In the genomic region with DNA sequence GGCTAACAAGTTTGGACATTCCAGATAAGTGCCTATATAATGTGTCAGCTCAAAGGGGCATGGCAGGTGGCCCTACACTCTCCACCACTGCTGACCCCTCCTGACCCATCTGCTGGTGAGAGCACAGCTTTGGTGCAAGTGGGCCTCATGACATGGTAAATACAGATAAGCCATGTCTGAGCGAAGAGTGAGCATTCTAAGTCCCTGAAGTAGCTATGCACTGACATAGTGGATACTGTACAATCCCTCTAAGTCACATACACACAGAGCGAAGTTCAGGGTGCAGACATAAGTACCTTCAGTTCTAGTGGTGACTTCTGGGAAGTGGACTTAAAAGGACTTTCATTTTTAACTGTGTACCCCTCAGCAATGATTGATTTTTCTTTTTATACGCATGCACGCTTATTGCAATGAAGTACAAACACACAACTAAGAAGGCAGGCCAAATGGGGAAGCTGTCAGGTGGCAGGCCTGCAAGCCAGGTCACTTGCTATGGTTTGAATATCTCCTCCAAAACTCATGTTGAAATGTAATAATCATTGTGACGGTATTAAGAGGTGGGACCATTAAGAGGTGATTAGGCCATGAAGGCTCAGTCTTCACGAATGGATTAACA, we compare ENCODE assay signal across 1 cellular context.
TF ChIP-seq lines count a peak whose summit lies in the region.

No MANE protein-coding gene starts in this region.

TF ChIP-seq in HepG2, 621 proteins besides CTCF, POLR2A, EP300 and RAD21 (continued from another document):
- TF ChIP-seq ZNF318 (CRISPR knock-in tag; IDR thresholded peaks at IDR 0.05) (no peak), ZBTB42 (CRISPR knock-in tag; IDR thresholded peaks at IDR 0.05) (no peak), SSRP1 (CRISPR knock-in tag; IDR thresholded peaks at IDR 0.05) (no peak), BRCA1 (CRISPR knock-in tag; IDR thresholded peaks at IDR 0.05) (no peak), IRF1 (CRISPR knock-in tag; IDR thresholded peaks at IDR 0.05; ENCODE audit: low read depth) (no peak), MXD1 (CRISPR knock-in tag; IDR thresholded peaks at IDR 0.05) (no peak), ZNF331 (CRISPR knock-in tag; IDR thresholded peaks at IDR 0.05) (peak; percentile 54; the same call in 1 of the 2 replicates), ZFAT (CRISPR knock-in tag; conservative IDR thresholded peaks at IDR 0.05) (no peak), PAXIP1 (CRISPR knock-in tag; conservative IDR thresholded peaks at IDR 0.05) (peak; percentile 85), NFIC (IDR thresholded peaks at IDR 0.05; ENCODE audit: low read length) (no peak), ATM (IDR thresholded peaks at IDR 0.05; ENCODE audit: borderline replicate concordance) (no peak), ZNF691 (CRISPR knock-in tag; IDR thresholded peaks at IDR 0.05; ENCODE audit: borderline replicate concordance, low read depth) (0 out of 2 replicates have a peak, but pooled peaks have one; percentile 35), ZBTB8A (CRISPR knock-in tag; IDR thresholded peaks at IDR 0.05; ENCODE audit: borderline replicate concordance, low read depth) (no peak), ZSCAN12 (CRISPR knock-in tag; IDR thresholded peaks at IDR 0.05) (no peak), ZNF383 (CRISPR knock-in tag; IDR thresholded peaks at IDR 0.05; ENCODE audit: borderline replicate concordance) (no peak), DPF2 (CRISPR knock-in tag; IDR thresholded peaks at IDR 0.05; ENCODE audit: borderline replicate concordance, low read depth) (0 out of 2 replicates have a peak, but pooled peaks have one; percentile 15), MIER3 (CRISPR knock-in tag; IDR thresholded peaks at IDR 0.05; ENCODE audit: borderline replicate concordance) (no peak), ZSCAN9 (CRISPR knock-in tag; IDR thresholded peaks at IDR 0.05; ENCODE audit: borderline replicate concordance) (no peak), ZNF460 (CRISPR knock-in tag; IDR thresholded peaks at IDR 0.05; ENCODE audit: borderline replicate concordance) (no peak), ISL2 (CRISPR knock-in tag; IDR thresholded peaks at IDR 0.05) (no peak), TMF1 (CRISPR knock-in tag; IDR thresholded peaks at IDR 0.05; ENCODE audit: low read depth) (no peak)
- TF ChIP-seq, protein P1, sequence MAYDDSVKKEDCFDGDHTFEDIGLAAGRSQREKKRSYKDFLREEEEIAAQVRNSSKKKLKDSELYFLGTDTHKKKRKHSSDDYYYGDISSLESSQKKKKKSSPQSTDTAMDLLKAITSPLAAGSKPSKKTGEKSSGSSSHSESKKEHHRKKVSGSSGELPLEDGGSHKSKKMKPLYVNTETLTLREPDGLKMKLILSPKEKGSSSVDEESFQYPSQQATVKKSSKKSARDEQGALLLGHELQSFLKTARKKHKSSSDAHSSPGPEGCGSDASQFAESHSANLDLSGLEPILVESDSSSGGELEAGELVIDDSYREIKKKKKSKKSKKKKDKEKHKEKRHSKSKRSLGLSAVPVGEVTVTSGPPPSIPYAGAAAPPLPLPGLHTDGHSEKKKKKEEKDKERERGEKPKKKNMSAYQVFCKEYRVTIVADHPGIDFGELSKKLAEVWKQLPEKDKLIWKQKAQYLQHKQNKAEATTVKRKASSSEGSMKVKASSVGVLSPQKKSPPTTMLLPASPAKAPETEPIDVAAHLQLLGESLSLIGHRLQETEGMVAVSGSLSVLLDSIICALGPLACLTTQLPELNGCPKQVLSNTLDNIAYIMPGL (CRISPR knock-in tag; IDR thresholded peaks at IDR 0.05; ENCODE audit: borderline replicate concordance in 1 of 2, low read depth in 1 of 2), result no peak
- TF ChIP-seq, protein P2, sequence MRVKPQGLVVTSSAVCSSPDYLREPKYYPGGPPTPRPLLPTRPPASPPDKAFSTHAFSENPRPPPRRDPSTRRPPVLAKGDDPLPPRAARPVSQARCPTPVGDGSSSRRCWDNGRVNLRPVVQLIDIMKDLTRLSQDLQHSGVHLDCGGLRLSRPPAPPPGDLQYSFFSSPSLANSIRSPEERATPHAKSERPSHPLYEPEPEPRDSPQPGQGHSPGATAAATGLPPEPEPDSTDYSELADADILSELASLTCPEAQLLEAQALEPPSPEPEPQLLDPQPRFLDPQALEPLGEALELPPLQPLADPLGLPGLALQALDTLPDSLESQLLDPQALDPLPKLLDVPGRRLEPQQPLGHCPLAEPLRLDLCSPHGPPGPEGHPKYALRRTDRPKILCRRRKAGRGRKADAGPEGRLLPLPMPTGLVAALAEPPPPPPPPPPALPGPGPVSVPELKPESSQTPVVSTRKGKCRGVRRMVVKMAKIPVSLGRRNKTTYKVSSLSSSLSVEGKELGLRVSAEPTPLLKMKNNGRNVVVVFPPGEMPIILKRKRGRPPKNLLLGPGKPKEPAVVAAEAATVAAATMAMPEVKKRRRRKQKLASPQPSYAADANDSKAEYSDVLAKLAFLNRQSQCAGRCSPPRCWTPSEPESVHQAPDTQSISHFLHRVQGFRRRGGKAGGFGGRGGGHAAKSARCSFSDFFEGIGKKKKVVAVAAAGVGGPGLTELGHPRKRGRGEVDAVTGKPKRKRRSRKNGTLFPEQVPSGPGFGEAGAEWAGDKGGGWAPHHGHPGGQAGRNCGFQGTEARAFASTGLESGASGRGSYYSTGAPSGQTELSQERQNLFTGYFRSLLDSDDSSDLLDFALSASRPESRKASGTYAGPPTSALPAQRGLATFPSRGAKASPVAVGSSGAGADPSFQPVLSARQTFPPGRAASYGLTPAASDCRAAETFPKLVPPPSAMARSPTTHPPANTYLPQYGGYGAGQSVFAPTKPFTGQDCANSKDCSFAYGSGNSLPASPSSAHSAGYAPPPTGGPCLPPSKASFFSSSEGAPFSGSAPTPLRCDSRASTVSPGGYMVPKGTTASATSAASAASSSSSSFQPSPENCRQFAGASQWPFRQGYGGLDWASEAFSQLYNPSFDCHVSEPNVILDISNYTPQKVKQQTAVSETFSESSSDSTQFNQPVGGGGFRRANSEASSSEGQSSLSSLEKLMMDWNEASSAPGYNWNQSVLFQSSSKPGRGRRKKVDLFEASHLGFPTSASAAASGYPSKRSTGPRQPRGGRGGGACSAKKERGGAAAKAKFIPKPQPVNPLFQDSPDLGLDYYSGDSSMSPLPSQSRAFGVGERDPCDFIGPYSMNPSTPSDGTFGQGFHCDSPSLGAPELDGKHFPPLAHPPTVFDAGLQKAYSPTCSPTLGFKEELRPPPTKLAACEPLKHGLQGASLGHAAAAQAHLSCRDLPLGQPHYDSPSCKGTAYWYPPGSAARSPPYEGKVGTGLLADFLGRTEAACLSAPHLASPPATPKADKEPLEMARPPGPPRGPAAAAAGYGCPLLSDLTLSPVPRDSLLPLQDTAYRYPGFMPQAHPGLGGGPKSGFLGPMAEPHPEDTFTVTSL (CRISPR knock-in tag; IDR thresholded peaks at IDR 0.05; ENCODE audit: borderline replicate concordance), result peak; percentile 40; the same call in 1 of the 2 replicates
